2 cellular contexts compared by ENCODE assay signal in the genomic region with DNA sequence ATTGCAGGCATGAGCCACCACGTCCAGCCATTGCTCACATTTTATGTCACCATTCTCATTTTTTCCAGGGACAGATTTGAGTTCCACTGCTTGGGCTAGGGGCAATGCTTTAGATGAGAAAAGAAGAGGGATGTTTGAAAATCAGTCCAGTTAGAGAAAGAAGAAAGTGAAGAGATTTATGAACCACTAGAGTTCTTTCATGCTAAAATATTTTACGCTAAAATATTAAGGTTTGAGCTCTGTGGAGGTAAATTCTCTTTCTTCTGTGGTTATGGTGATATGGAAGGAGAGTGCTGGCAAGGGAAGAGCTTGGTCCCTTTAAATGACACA.
A peak's percentile ranks its signal among the peaks of the same experiment; 100 is the strongest.
TF ChIP-seq lines count a peak whose summit lies in the region.

No MANE protein-coding gene starts in this region.

TF ChIP-seq in HepG2, 621 proteins besides CTCF, POLR2A, EP300 and RAD21 (continued from another document):
- TF ChIP-seq, protein P1, sequence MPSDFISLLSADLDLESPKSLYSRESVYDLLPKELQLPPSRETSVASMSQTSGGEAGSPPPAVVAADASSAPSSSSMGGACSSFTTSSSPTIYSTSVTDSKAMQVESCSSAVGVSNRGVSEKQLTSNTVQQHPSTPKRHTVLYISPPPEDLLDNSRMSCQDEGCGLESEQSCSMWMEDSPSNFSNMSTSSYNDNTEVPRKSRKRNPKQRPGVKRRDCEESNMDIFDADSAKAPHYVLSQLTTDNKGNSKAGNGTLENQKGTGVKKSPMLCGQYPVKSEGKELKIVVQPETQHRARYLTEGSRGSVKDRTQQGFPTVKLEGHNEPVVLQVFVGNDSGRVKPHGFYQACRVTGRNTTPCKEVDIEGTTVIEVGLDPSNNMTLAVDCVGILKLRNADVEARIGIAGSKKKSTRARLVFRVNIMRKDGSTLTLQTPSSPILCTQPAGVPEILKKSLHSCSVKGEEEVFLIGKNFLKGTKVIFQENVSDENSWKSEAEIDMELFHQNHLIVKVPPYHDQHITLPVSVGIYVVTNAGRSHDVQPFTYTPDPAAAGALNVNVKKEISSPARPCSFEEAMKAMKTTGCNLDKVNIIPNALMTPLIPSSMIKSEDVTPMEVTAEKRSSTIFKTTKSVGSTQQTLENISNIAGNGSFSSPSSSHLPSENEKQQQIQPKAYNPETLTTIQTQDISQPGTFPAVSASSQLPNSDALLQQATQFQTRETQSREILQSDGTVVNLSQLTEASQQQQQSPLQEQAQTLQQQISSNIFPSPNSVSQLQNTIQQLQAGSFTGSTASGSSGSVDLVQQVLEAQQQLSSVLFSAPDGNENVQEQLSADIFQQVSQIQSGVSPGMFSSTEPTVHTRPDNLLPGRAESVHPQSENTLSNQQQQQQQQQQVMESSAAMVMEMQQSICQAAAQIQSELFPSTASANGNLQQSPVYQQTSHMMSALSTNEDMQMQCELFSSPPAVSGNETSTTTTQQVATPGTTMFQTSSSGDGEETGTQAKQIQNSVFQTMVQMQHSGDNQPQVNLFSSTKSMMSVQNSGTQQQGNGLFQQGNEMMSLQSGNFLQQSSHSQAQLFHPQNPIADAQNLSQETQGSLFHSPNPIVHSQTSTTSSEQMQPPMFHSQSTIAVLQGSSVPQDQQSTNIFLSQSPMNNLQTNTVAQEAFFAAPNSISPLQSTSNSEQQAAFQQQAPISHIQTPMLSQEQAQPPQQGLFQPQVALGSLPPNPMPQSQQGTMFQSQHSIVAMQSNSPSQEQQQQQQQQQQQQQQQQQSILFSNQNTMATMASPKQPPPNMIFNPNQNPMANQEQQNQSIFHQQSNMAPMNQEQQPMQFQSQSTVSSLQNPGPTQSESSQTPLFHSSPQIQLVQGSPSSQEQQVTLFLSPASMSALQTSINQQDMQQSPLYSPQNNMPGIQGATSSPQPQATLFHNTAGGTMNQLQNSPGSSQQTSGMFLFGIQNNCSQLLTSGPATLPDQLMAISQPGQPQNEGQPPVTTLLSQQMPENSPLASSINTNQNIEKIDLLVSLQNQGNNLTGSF (CRISPR knock-in tag; IDR thresholded peaks at IDR 0.05): no peak
- 0 out of 2 replicates have a peak, but pooled peaks have one; percentile 4 for TF ChIP-seq KMT2B (CRISPR knock-in tag; IDR thresholded peaks at IDR 0.05)
- 0 out of 2 replicates have a peak, but pooled peaks have one; percentile 31 for TF ChIP-seq ZNF616 (CRISPR knock-in tag; IDR thresholded peaks at IDR 0.05; ENCODE audit: low read depth)
- 0 out of 2 replicates have a peak, but pooled peaks have one; percentile 11 for TF ChIP-seq ZNF354B (CRISPR knock-in tag; IDR thresholded peaks at IDR 0.05)
- TF ChIP-seq ZNF790 (CRISPR knock-in tag; IDR thresholded peaks at IDR 0.05; ENCODE audit: borderline replicate concordance): 0 out of 2 replicates have a peak, but pooled peaks have one; percentile 63
- 0 out of 2 replicates have a peak, but pooled peaks have one; percentile 16 for TF ChIP-seq AKAP8 (CRISPR knock-in tag; IDR thresholded peaks at IDR 0.05)
- no peak for TF ChIP-seq ZBTB7B (CRISPR knock-in tag; IDR thresholded peaks at IDR 0.05)
- TF ChIP-seq, protein P2, sequence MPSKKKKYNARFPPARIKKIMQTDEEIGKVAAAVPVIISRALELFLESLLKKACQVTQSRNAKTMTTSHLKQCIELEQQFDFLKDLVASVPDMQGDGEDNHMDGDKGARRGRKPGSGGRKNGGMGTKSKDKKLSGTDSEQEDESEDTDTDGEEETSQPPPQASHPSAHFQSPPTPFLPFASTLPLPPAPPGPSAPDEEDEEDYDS (CRISPR knock-in tag; IDR thresholded peaks at IDR 0.05): no peak
- TF ChIP-seq, protein P3, sequence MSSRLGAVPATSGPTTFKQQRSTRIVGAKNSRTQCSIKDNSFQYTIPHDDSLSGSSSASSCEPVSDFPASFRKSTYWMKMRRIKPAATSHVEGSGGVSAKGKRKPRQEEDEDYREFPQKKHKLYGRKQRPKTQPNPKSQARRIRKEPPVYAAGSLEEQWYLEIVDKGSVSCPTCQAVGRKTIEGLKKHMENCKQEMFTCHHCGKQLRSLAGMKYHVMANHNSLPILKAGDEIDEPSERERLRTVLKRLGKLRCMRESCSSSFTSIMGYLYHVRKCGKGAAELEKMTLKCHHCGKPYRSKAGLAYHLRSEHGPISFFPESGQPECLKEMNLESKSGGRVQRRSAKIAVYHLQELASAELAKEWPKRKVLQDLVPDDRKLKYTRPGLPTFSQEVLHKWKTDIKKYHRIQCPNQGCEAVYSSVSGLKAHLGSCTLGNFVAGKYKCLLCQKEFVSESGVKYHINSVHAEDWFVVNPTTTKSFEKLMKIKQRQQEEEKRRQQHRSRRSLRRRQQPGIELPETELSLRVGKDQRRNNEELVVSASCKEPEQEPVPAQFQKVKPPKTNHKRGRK (CRISPR knock-in tag; IDR thresholded peaks at IDR 0.05): 0 out of 2 replicates have a peak, but pooled peaks have one; percentile 65
- TF ChIP-seq, protein P4, sequence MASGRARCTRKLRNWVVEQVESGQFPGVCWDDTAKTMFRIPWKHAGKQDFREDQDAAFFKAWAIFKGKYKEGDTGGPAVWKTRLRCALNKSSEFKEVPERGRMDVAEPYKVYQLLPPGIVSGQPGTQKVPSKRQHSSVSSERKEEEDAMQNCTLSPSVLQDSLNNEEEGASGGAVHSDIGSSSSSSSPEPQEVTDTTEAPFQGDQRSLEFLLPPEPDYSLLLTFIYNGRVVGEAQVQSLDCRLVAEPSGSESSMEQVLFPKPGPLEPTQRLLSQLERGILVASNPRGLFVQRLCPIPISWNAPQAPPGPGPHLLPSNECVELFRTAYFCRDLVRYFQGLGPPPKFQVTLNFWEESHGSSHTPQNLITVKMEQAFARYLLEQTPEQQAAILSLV (CRISPR knock-in tag; IDR thresholded peaks at IDR 0.05; ENCODE audit: borderline replicate concordance): 0 out of 2 replicates have a peak, but pooled peaks have one; percentile 23
- TF ChIP-seq, protein P5, sequence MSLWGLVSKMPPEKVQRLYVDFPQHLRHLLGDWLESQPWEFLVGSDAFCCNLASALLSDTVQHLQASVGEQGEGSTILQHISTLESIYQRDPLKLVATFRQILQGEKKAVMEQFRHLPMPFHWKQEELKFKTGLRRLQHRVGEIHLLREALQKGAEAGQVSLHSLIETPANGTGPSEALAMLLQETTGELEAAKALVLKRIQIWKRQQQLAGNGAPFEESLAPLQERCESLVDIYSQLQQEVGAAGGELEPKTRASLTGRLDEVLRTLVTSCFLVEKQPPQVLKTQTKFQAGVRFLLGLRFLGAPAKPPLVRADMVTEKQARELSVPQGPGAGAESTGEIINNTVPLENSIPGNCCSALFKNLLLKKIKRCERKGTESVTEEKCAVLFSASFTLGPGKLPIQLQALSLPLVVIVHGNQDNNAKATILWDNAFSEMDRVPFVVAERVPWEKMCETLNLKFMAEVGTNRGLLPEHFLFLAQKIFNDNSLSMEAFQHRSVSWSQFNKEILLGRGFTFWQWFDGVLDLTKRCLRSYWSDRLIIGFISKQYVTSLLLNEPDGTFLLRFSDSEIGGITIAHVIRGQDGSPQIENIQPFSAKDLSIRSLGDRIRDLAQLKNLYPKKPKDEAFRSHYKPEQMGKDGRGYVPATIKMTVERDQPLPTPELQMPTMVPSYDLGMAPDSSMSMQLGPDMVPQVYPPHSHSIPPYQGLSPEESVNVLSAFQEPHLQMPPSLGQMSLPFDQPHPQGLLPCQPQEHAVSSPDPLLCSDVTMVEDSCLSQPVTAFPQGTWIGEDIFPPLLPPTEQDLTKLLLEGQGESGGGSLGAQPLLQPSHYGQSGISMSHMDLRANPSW (CRISPR knock-in tag; IDR thresholded peaks at IDR 0.05; ENCODE audit: borderline replicate concordance): peak; percentile 26; the same call in 1 of the 2 replicates

TF ChIP-seq in SK-N-SH treated with all-trans-retinoic acid at 6 μM for 48 hours, 23 proteins besides CTCF, POLR2A, EP300 and RAD21 (continued from another document):
- TF ChIP-seq CSDC2 (CRISPR knock-in tag; IDR thresholded peaks at IDR 0.05) (no peak), GLIS3 (CRISPR knock-in tag; IDR thresholded peaks at IDR 0.05) (no peak), RARB (CRISPR knock-in tag; IDR thresholded peaks at IDR 0.05) (no peak), ZNF8 (CRISPR knock-in tag; IDR thresholded peaks at IDR 0.05) (no peak), ESRRG (CRISPR knock-in tag; IDR thresholded peaks at IDR 0.05) (no peak), ARNTL (CRISPR knock-in tag; IDR thresholded peaks at IDR 0.05; ENCODE audit: borderline replicate concordance, low read depth) (no peak)
